Comparison of ENCODE assay signal across 28 cellular contexts in genomic region chr22:39631857-39632256, GRCh38.
"Had no signal": no experiment of that assay in that cellular context is flagged by ENCODE, and none has a peak within 500 bp of the region (broad histone marks: within the 10 kb centered on the region; RNA-seq: fewer than 3 reads in every experiment).

No MANE protein-coding gene starts in this region.

- H3K4me3 ChIP-seq: ascending aorta, body of pancreas, cardiac muscle cell, SJSA1 had no signal

- H3K36me3 ChIP-seq: ascending aorta, cardiac muscle cell, SJSA1 had no signal

- H3K27ac Mint-ChIP-seq: activated B cell treated with CpG ODN at 0.5 μM for 24 hours; activated CD4-positive, alpha-beta T cell treated with anti-CD3 and anti-CD28 coated beads, Interleukin-2, amount 10 ng/mL, durations not matched to agents 24 days and 14 days; activated CD8-positive, alpha-beta memory T cell treated with anti-CD3 and anti-CD28 coated beads, Interleukin-2, amount 10 ng/mL, durations not matched to agents 7 days and 5 days; activated naive CD4-positive, alpha-beta T cell treated with anti-CD3 and anti-CD28 coated beads, Interleukin-2, amount 50 U/mL, for 72 hours; activated naive CD8-positive, alpha-beta T cell treated with anti-CD3 and anti-CD28 coated beads, Interleukin-2, amount 50 U/mL, for 24 hours; activated T-helper 1 cell treated with anti-CD3 and anti-CD28 coated beads, Interleukin-12 subunit alpha, Interleukin-12 subunit beta, Interleukin-2, Interleukin-4 antibody, amounts not matched to agents 30 ng/mL and 10 ng/mL and 1 ng/mL, durations not matched to agents 14 hours and 24 hours and 36 hours had no signal

- H3K4me3 Mint-ChIP-seq: activated B cell treated with CpG ODN at 0.5 μM for 24 hours; activated CD4-positive, alpha-beta T cell treated with anti-CD3 and anti-CD28 coated beads, Interleukin-2, amount 10 ng/mL, durations not matched to agents 24 days and 14 days; activated CD8-positive, alpha-beta memory T cell treated with anti-CD3 and anti-CD28 coated beads, Interleukin-2, amount 10 ng/mL, durations not matched to agents 7 days and 5 days; activated naive CD8-positive, alpha-beta T cell treated with anti-CD3 and anti-CD28 coated beads, Interleukin-2, amount 50 U/mL, for 24 hours; activated T-cell treated with anti-CD3 and anti-CD28 coated beads, Interleukin-2, amount 50 U/mL, for 24 hours; activated T-helper 1 cell treated with anti-CD3 and anti-CD28 coated beads, Interleukin-12 subunit alpha, Interleukin-12 subunit beta, Interleukin-2, Interleukin-4 antibody, amounts not matched to agents 30 ng/mL and 10 ng/mL and 1 ng/mL, durations not matched to agents 14 hours and 24 hours and 36 hours had no signal

- H3K9me3 Mint-ChIP-seq: activated B cell treated with CpG ODN at 0.5 μM for 24 hours; activated CD4-positive, alpha-beta T cell treated with anti-CD3 and anti-CD28 coated beads, Interleukin-2, amount 10 ng/mL, durations not matched to agents 24 days and 14 days; activated naive CD4-positive, alpha-beta T cell treated with anti-CD3 and anti-CD28 coated beads, Interleukin-2, amount 50 U/mL, for 72 hours; activated naive CD8-positive, alpha-beta T cell treated with anti-CD3 and anti-CD28 coated beads, Interleukin-2, amount 50 U/mL, for 24 hours; activated T-cell treated with anti-CD3 and anti-CD28 coated beads, Interleukin-2, amount 50 U/mL, for 24 hours; activated T-helper 1 cell treated with anti-CD3 and anti-CD28 coated beads, Interleukin-12 subunit alpha, Interleukin-12 subunit beta, Interleukin-2, Interleukin-4 antibody, amounts not matched to agents 30 ng/mL and 10 ng/mL and 1 ng/mL, durations not matched to agents 14 hours and 24 hours and 36 hours had no signal

- H3K4me1 ChIP-seq: ascending aorta, body of pancreas had no signal

- H3K36me3 Mint-ChIP-seq: activated CD8-positive, alpha-beta memory T cell treated with anti-CD3 and anti-CD28 coated beads, Interleukin-2, amount 10 ng/mL, durations not matched to agents 7 days and 5 days; activated naive CD4-positive, alpha-beta T cell treated with anti-CD3 and anti-CD28 coated beads, Interleukin-2, amount 50 U/mL, for 72 hours had no signal

- H3K27ac ChIP-seq: ascending aorta, body of pancreas, cardiac muscle cell, SJSA1 had no signal

- H3K9me3 ChIP-seq: ascending aorta, body of pancreas, SJSA1 had no signal

- H3K27me3 Mint-ChIP-seq: activated CD4-positive, alpha-beta T cell treated with anti-CD3 and anti-CD28 coated beads, Interleukin-2, amount 10 ng/mL, durations not matched to agents 24 days and 14 days; activated T-cell treated with anti-CD3 and anti-CD28 coated beads, Interleukin-2, amount 50 U/mL, for 24 hours had no signal

- DNase-seq: activated B cell treated with CpG ODN at 0.5 μM for 24 hours; activated CD4-positive, alpha-beta T cell treated with anti-CD3 and anti-CD28 coated beads for 1 hour; activated CD4-positive, alpha-beta T cell treated with anti-CD3 and anti-CD28 coated beads, Interleukin-2, amount 10 ng/mL, durations not matched to agents 24 days and 14 days; activated CD4-positive, alpha-beta T cell treated with anti-CD3 and anti-CD28 coated beads, Interleukin-2, amount 50 U/mL, for 48 hours; activated CD8-positive, alpha-beta memory T cell treated with anti-CD3 and anti-CD28 coated beads, Interleukin-2, amount 10 ng/mL, durations not matched to agents 7 days and 5 days; activated effector memory CD4-positive, alpha-beta T cell treated with anti-CD3 and anti-CD28 coated beads, Interleukin-2, amount 50 U/mL, for 16 hours; activated naive CD4-positive, alpha-beta T cell treated with Interleukin-2 at 50 U/mL for 16 hours; activated naive CD8-positive, alpha-beta T cell treated with anti-CD3 and anti-CD28 coated beads, Interleukin-2, amount 50 U/mL, for 24 hours; activated T-cell treated with anti-CD3 and anti-CD28 coated beads, Interleukin-2, amount 50 U/mL, for 24 hours; amniotic stem cell; body of pancreas; KG1; MV-4-11; NCI-H1092 treated with DMSO at 0.1 percent for 48 hours; NCI-H1436; NCI-H1694 treated with DMSO at 0.1 percent for 48 hours; NCI-H2029 treated with DMSO at 0.1 percent for 48 hours; NCI-H510A treated with DMSO at 0.1 percent for 48 hours; NCI-H748 treated with DMSO at 0.1 percent for 48 hours; RPMI8226; SHP77; SW 1271 had no signal

- H3K4me1 Mint-ChIP-seq: activated B cell treated with CpG ODN at 0.5 μM for 24 hours had no signal

- ATAC-seq: activated CD8-positive, alpha-beta memory T cell treated with anti-CD3 and anti-CD28 coated beads, Interleukin-2, amount 10 ng/mL, durations not matched to agents 7 days and 5 days; activated naive CD4-positive, alpha-beta T cell treated with anti-CD3 and anti-CD28 coated beads, Interleukin-2, amount 50 U/mL, for 72 hours; activated naive CD8-positive, alpha-beta T cell treated with anti-CD3 and anti-CD28 coated beads, Interleukin-2, amount 50 U/mL, for 24 hours; body of pancreas; SK-N-SH treated with all-trans-retinoic acid at 6 μM for 48 hours had no signal

- H3K27me3 ChIP-seq: ascending aorta, body of pancreas, cardiac muscle cell, SJSA1 had no signal
